7 cellular contexts compared by ENCODE assay signal in genomic region chr11:57427692-57428082, GRCh38. TPM values are rescaled to one million over a fixed set of nuclear protein-coding genes. Genes with fewer than 3 reads are reported as not detected.
A peak's percentile ranks its signal among the peaks of the same experiment; 100 is the strongest.
DNase-seq lines count a peak whose midpoint lies in the region; ATAC-seq, FAIRE-seq and TF ChIP-seq lines count a peak whose summit lies in the region.

No MANE protein-coding gene starts in this region.

- dilution Hi-C loops in mammary epithelial cell (cut with HindIII; ENCODE audit: low sequenced_read_pairs), result no loop called here

- peak overlapping the region; percentile 85 for H3K4me2 ChIP-seq in mammary epithelial cell (ENCODE audit: insufficient read depth, low read depth, low read length)

- peak overlapping the region; percentile 81 for H3K9ac ChIP-seq in mammary epithelial cell (ENCODE audit: insufficient read depth, low read length)

- peak overlapping the region; percentile 80 for H2AFZ ChIP-seq in mammary epithelial cell (ENCODE audit: low read depth, low read length)

- TF ChIP-seq CTCF in mammary epithelial cell (conservative IDR thresholded peaks at IDR 0.05 in 1 of 2, IDR thresholded peaks at IDR 0.05 in 1 of 2; ENCODE audit: extremely low read depth in 1 of 2, insufficient read depth in 1 of 2, low read depth in 1 of 2, low read length in 2 of 2) (no peak), suprapubic skin (IDR thresholded peaks at IDR 0.05) (no peak)

- DNase-seq in NCI-H226 (peak; percentile 67), mammary epithelial cell (no peak), memory B cell (ENCODE audit: low spot score in 2 of 2) (no peak), suprapubic skin (ENCODE audit: low spot score in 2 of 2) (peak; percentile 89 to 92), HTR-8/SVneo (ENCODE audit: insufficient read length, low spot score) (no peak), germinal center (ENCODE audit: low spot score) (no peak)

- CTCF ChIA-PET in mammary epithelial cell (lab: Charles Lee; ENCODE audit: low non-redundant PET), result interaction anchor here (0.6 kb wide), 1 partner anchor 82 kb away, joined by 4 read pairs; no protein-coding TSS in a partner anchor

- H3K4me1 ChIP-seq in mammary epithelial cell (ENCODE audit: insufficient read depth, low read length) (peaks cover 53% of the 10 kb centered on the region), suprapubic skin (peaks cover 65% of the 10 kb centered on the region)

- TF ChIP-seq EP300 in suprapubic skin (IDR thresholded peaks at IDR 0.05), result no peak

- H3K79me2 ChIP-seq in mammary epithelial cell (ENCODE audit: insufficient read depth, low read length), result peaks cover 29% of the 10 kb centered on the region

- no peaks in the 10 kb centered on the region for H3K27me3 ChIP-seq in mammary epithelial cell (ENCODE audit: insufficient read depth, low read length)
- no peaks in the 10 kb centered on the region for H3K27me3 ChIP-seq in suprapubic skin

- H3K4me3 ChIP-seq in mammary epithelial cell (replicated peaks in 1 of 3; ENCODE audit: insufficient read depth in 1 of 3, low read depth in 2 of 3, low read length in 3 of 3) (no peak overlapping the region), suprapubic skin (peak overlapping the region; percentile 52)

- in situ Hi-C loops in mammary epithelial cell (cut with MboI; ENCODE audit: low sequenced_read_pairs in 2 of 2), result no loop called here

- H3K27me3 Mint-ChIP-seq in memory B cell, result no peaks in the 10 kb centered on the region

- H3K9me3 ChIP-seq in mammary epithelial cell (replicated peaks; ENCODE audit: insufficient read depth, low read length) (no peaks in the 10 kb centered on the region), suprapubic skin (no peaks in the 10 kb centered on the region)

- no peaks in the 10 kb centered on the region for H3K9me3 Mint-ChIP-seq in memory B cell

- H3K27ac Mint-ChIP-seq in memory B cell, result peak overlapping the region; percentile 97

- BruUV-seq in mammary epithelial cell (replicated peaks; lab: Mats Ljungman, UMichigan), result no TSS peak

- intact Hi-C loops in mammary epithelial cell (cut with micrococcal nuclease), result loop anchor here (2.0 kb wide), 1 partner anchor 31 kb away; no protein-coding TSS in a partner anchor

- no peak for FAIRE-seq in HTR-8/SVneo (lab: Jason Lieb, UNC)

- H3K4me1 Mint-ChIP-seq in memory B cell, result peaks cover 27% of the 10 kb centered on the region

- peak overlapping the region; percentile 92 for H3K27ac ChIP-seq in mammary epithelial cell (ENCODE audit: insufficient read depth, low read depth, low read length)
- H3K27ac ChIP-seq in suprapubic skin, result peak overlapping the region; percentile 94

- peaks cover 3% of the 10 kb centered on the region for H3K36me3 ChIP-seq in mammary epithelial cell (ENCODE audit: insufficient read depth, low read length)
- H3K36me3 ChIP-seq in suprapubic skin, result no peaks in the 10 kb centered on the region

- H3K36me3 Mint-ChIP-seq in memory B cell, result peaks cover 6% of the 10 kb centered on the region

- peak overlapping the region; percentile 99 for H3K4me3 Mint-ChIP-seq in memory B cell

- WGBS in mammary epithelial cell (ENCODE audit: low coverage, missing lambda C conversion rate), result 7% methylated on average over 9 of the region's 9 CpGs
- whole genome bisulfite sequencing in suprapubic skin, result 23% methylated on average over 9 of the region's 9 CpGs

- TF ChIP-seq POLR2A in suprapubic skin (IDR thresholded peaks at IDR 0.05), result peak in 1 of 2 donors; percentile 20

- no peaks in the 10 kb centered on the region for H4K20me1 ChIP-seq in mammary epithelial cell (ENCODE audit: insufficient read depth, low read length)

- ATAC-seq in memory B cell (ENCODE audit: low read depth), result no peak
- ATAC-seq in GM21367 (IDR thresholded peaks at IDR 0.05; ENCODE audit: unreplicated experiment), result no peak

RNA-seq across cellular contexts. Expression of gene SLC43A3, which starts 0.8 kb away (rescaled TPM):
- total RNA-seq in mammary epithelial cell, result 10 to 100 TPM; 22.7 to 27.6 TPM
- 105 TPM for polyA plus RNA-seq in mammary epithelial cell
- polyA minus RNA-seq in mammary epithelial cell, result 69.4 TPM
- total RNA-seq in suprapubic skin, result 10 to 100 TPM; 44.5 to 70.4 (median 60.0) TPM

RNA-seq across cellular contexts. Expression of gene RTN4RL2, which starts 32.6 kb away (rescaled TPM):
- total RNA-seq in mammary epithelial cell (under 1 TPM; 0.31 to 0.33 TPM), suprapubic skin (1 to 10 TPM in 3 of 4 donors, under 1 TPM in 1; 0.64 to 4.8 (median 3.2) TPM)
- polyA plus RNA-seq in mammary epithelial cell, result 0.06 TPM
- polyA minus RNA-seq in mammary epithelial cell, result 0.21 TPM

RNA-seq across cellular contexts. Expression of gene PRG2, which starts 37.2 kb away (rescaled TPM):
- total RNA-seq in mammary epithelial cell, result not detected
- not detected for polyA plus RNA-seq in mammary epithelial cell
- not detected for polyA minus RNA-seq in mammary epithelial cell
- 1 to 10 TPM in 1 of 4 donors, under 1 TPM in 1, not detected in 2; 0.36 to 1.8 TPM for total RNA-seq in suprapubic skin

RNA-seq across cellular contexts. Expression of gene PRG3, which starts 46.7 kb away (rescaled TPM):
- total RNA-seq in mammary epithelial cell, result not detected
- polyA plus RNA-seq in mammary epithelial cell, result not detected
- not detected for polyA minus RNA-seq in mammary epithelial cell
- total RNA-seq in suprapubic skin, result not detected

Comparison
In these comparisons a context has a peak if more than half of its experiments do, and no peak if none do; other contexts are left out.
1. DNase-seq: peak in NCI-H226 (single experiment) and suprapubic skin (2 of 2); none in mammary epithelial cell (single experiment), memory B cell (0 of 2), HTR-8/SVneo (single experiment) and germinal center (single experiment).